ENCODE assay signal across 12 cellular contexts in genomic region chr1:202130275-202130646, GRCh38. TPM values are rescaled to one million over a fixed set of nuclear protein-coding genes. Genes with fewer than 3 reads are reported as not detected.
DNase-seq lines count a peak whose midpoint lies in the region; TF ChIP-seq lines count a peak whose summit lies in the region.
"Had no signal": no experiment of that assay in that cellular context is flagged by ENCODE, and none has a peak within 500 bp of the region (broad histone marks: within the 10 kb centered on the region; RNA-seq: fewer than 3 reads in every experiment).

No MANE protein-coding gene starts in this region.

- TF ChIP-seq POLR2A in uterus (IDR thresholded peaks at IDR 0.05), result no peak

- H3K4me1 ChIP-seq in left ventricle myocardium inferior, result peaks cover 36% of the 10 kb centered on the region
- peaks cover 12 to 21% of the 10 kb centered on the region in 2 donors for H3K4me1 ChIP-seq in uterus

- H3K27ac ChIP-seq in left ventricle myocardium inferior (replicated peaks) (peak overlapping the region; percentile 48), caudate nucleus (ENCODE audit: low read depth, low read length) (peak overlapping the region; percentile 99), uterus (peak overlapping the region; percentile 90 to 93)

- intact Hi-C loops in left ventricle myocardium inferior (cut with micrococcal nuclease) (no loop called here), cardiac septum (cut with DNase I) (loop anchor here (10.0 kb wide), 1 partner anchor 235 kb away; no protein-coding TSS in a partner anchor), uterus (cut with DNase I; ENCODE audit: low total_unique reads) (no loop called here)

- DNase-seq in left ventricle myocardium inferior (no peak), cardiac septum (ENCODE audit: low spot score) (no peak), caudate nucleus (lab: John Stamatoyannopoulos, UW) (peak in 58 of 61 donors; percentile 68 to 98 (median 93)), midbrain (lab: John Stamatoyannopoulos, UW) (peak; percentile 91), uterus (peak in 1 of 2 donors; percentile 33), epidermal melanocyte (ENCODE audit: insufficient read length, low spot score) (no peak), NCI-H146 (lab: John Stamatoyannopoulos, UW) (no peak), NCI-H524 (lab: John Stamatoyannopoulos, UW) (no peak)
- DNase-seq: cortex of kidney; kidney glomerular epithelial cell; NCI-H187; stimulated activated CD4-positive, alpha-beta T cell treated with anti-CD3 and anti-CD28 coated beads, Interleukin-12 subunit alpha, Interleukin-12 subunit beta, amount 100 ng/mL, for 4 hours had no signal

- H3K4me3 ChIP-seq in left ventricle myocardium inferior (no peak overlapping the region), uterus (no peak overlapping the region)

- H3K36me3 ChIP-seq in left ventricle myocardium inferior (peaks cover 24% of the 10 kb centered on the region), uterus (no peaks in the 10 kb centered on the region)

- no peak for TF ChIP-seq CTCF in left ventricle myocardium inferior (IDR thresholded peaks at IDR 0.05; ENCODE audit: borderline replicate concordance)
- no peak for TF ChIP-seq CTCF in uterus (IDR thresholded peaks at IDR 0.05)

- no peaks in the 10 kb centered on the region for H3K9me3 ChIP-seq in left ventricle myocardium inferior (replicated peaks)
- H3K9me3 ChIP-seq in uterus, result no peaks in the 10 kb centered on the region

- H3K27me3 ChIP-seq in left ventricle myocardium inferior (ENCODE audit: low read depth) (no peaks in the 10 kb centered on the region), uterus (no peaks in the 10 kb centered on the region)

RNA-seq across cellular contexts. Expression of gene GPR37L1, which starts 7.5 kb away (rescaled TPM):
- 0.05 TPM for total RNA-seq in left ventricle myocardium inferior
- total RNA-seq in cardiac septum, result not detected
- under 1 TPM in 2 of 4 donors, not detected in 2; 0.09 to 0.21 TPM for total RNA-seq in uterus

RNA-seq across cellular contexts. Expression of gene ARL8A, which starts 14.3 kb away (rescaled TPM):
- total RNA-seq in left ventricle myocardium inferior, result 64.7 TPM
- total RNA-seq in cardiac septum, result 74.5 TPM
- 10 to 100 TPM in 3 of 4 donors, 1 to 10 TPM in 1; 4.6 to 86.2 (median 18.7) TPM for total RNA-seq in uterus

RNA-seq across cellular contexts. Expression of gene PTPN7, which starts 30.1 kb away (rescaled TPM):
- total RNA-seq in left ventricle myocardium inferior (0.44 TPM), cardiac septum (1.2 TPM), uterus (1 to 10 TPM in 2 of 4 donors, under 1 TPM in 1, not detected in 1; 0.79 to 8.5 (median 1.8) TPM)

Comparison
In these comparisons a context has a peak if more than half of its experiments do, and no peak if none do; other contexts are left out.
1. DNase-seq: peak in caudate nucleus (58 of 61) and midbrain (single experiment); none in left ventricle myocardium inferior (single experiment), cardiac septum (single experiment), epidermal melanocyte (single experiment), NCI-H146 (single experiment) and NCI-H524 (0 of 2).
2. H3K27ac ChIP-seq: peak in every context shown above with its lines; median percentile 99 in caudate nucleus; 92 in uterus; 48 in left ventricle myocardium inferior.